9 cellular contexts compared by ENCODE assay signal in the genomic region with DNA sequence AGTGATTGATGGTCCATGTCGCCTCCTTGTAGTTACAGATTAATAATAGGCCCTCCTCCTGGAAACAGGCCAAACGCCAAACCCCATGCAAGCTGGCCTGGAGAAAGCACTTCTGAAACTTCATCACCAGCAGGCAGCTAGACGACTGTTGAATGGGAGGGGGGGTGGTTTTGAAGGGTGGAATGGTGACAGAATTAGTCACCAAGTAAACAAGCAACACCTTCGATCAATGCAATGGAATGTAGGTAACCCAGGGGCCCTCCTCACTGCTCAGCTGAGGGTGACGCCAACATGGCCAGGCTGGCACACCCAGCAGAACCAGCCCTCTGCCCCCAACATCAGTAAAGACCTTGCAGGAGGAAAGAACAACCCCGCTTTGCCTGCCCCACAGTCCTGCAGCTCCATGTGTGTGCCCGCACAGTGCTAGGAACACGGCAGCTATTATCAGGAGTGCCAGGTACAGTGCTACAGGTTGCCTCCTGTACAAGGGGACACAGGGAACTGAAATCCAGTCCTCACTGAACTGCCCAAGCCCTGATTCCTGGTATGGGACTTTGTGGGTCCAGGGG. TPM values are rescaled to one million over a fixed set of nuclear protein-coding genes. Genes with fewer than 3 reads are reported as not detected.
DNase-seq lines count a peak whose midpoint lies in the region; ATAC-seq, FAIRE-seq and TF ChIP-seq lines count a peak whose summit lies in the region.
"Had no signal": no experiment of that assay in that cellular context is flagged by ENCODE, and none has a peak within 500 bp of the region (broad histone marks: within the 10 kb centered on the region; RNA-seq: fewer than 3 reads in every experiment).

No MANE protein-coding gene starts in this region.

- peaks cover 31% of the 10 kb centered on the region for H3K4me1 ChIP-seq in GM12878 (ENCODE audit: control insufficient read depth, insufficient read depth, low read length)
- H3K4me1 ChIP-seq in pancreas = peaks cover 0 to 20% (median 6%) of the 10 kb centered on the region in 3 donors

- H3K4me2 ChIP-seq in GM12878 (ENCODE audit: control insufficient read depth, insufficient read depth) = peak overlapping the region; percentile 26; the same call in 1 of the 2 replicates

- no peaks in the 10 kb centered on the region for H3K79me2 ChIP-seq in GM12878 (ENCODE audit: control insufficient read depth, insufficient read depth, low read length)

- H2AFZ ChIP-seq in GM12878 (ENCODE audit: control insufficient read depth, low read depth, low read length) = no peak overlapping the region

- H3K27ac ChIP-seq in GM12878 (ENCODE audit: control insufficient read depth, insufficient read depth) (no peak overlapping the region), pancreas (peak overlapping the region; percentile 59 to 76 (median 72))

- POLR2A ChIA-PET in GM12878 (lab: Charles Lee) = interaction anchor here (0.6 kb wide), 1 partner anchor 50 kb away, joined by 4 read pairs; no protein-coding TSS in a partner anchor

- no peaks in the 10 kb centered on the region for H3K27me3 ChIP-seq in GM12878 (replicated peaks in 1 of 2; ENCODE audit: control insufficient read depth in 2 of 2, insufficient read depth in 2 of 2, low read length in 1 of 2)
- no peaks in the 10 kb centered on the region for H3K27me3 ChIP-seq in pancreas

- SMC1A ChIA-PET in GM12878 (lab: Charles Lee; ENCODE audit: uncharacterized antibody, unreplicated experiment) = interaction anchor here (0.6 to 1.7 kb wide), 5 partner anchors 11 to 117 kb away, joined by 3 to 5 read pairs (median 3); no protein-coding TSS in a partner anchor

- TF ChIP-seq RAD21 in GM12878 (IDR thresholded peaks at IDR 0.05; ENCODE audit: insufficient read depth, low read depth, low read length) = no peak

- H3K9me3 ChIP-seq in GM12878 (replicated peaks; ENCODE audit: control insufficient read depth, insufficient read depth, low read length) (no peaks in the 10 kb centered on the region), pancreas (no peaks in the 10 kb centered on the region)

- DNase-seq in NCI-H510A treated with DMSO at 0.1 percent for 48 hours (lab: John Stamatoyannopoulos, UW) = peak; percentile 29
- DNase-seq in NCI-H510A (lab: John Stamatoyannopoulos, UW) = no peak
- peak; percentile 75 for DNase-seq in GM12878 (ENCODE audit: low read depth, low spot score)
- DNase-seq in pancreas = peak; percentile 84 to 98 (median 93)
- no peak for DNase-seq in dedifferentiated amniotic fluid mesenchymal stem cell (ENCODE audit: extremely low spot score)

- 50% methylated on average over 8 of the region's 8 CpGs for WGBS in GM12878 (ENCODE audit: insufficient coverage, insufficient replicate concordance, low lambda C conversion rate, missing lambda C conversion rate)
- WGBS in pancreas, 2 donors = 14% methylated on average over 8 of the region's 8 CpGs

- intact Hi-C loops in GM12878 (cut with micrococcal nuclease; ENCODE audit: unreplicated experiment) = loop anchor here (10.0 kb wide), 1 partner anchor 413 kb away; no protein-coding TSS in a partner anchor
- intact Hi-C loops in pancreas (cut with DNase I) = no loop called here

- in situ Hi-C loops in GM12878 (cut with MboI) = loop anchor here (10.0 kb wide), 1 partner anchor 653 kb away; no protein-coding TSS in a partner anchor

- no peak overlapping the region for H3K4me3 ChIP-seq in GM12878
- H3K4me3 ChIP-seq in pancreas = no peak overlapping the region

- no peak for FAIRE-seq in GM12878 (lab: Jason Lieb, UNC)
- FAIRE-seq in pancreas (lab: Jason Lieb, UNC) = no peak

- CTCF ChIA-PET in GM12878 (lab: Yijun Ruan, JAX) = interaction anchor here (0.6 to 0.7 kb wide), 2 partner anchors 29 to 106 kb away, joined by 3 read pairs; no protein-coding TSS in a partner anchor

- TF ChIP-seq CTCF in GM12878 (IDR thresholded peaks at IDR 0.05 in 2 of 3, conservative IDR thresholded peaks at IDR 0.05 in 1 of 3; ENCODE audit: control insufficient read depth in 2 of 3, extremely low read depth in 1 of 3, insufficient read depth in 1 of 3, low read depth in 3 of 3, low read length in 3 of 3) = no peak
- TF ChIP-seq CTCF in pancreas (IDR thresholded peaks at IDR 0.05) = no peak

- TF ChIP-seq EP300 in GM12878 (IDR thresholded peaks at IDR 0.05; ENCODE audit: borderline replicate concordance in 1 of 2, control insufficient read depth in 1 of 2, low read depth in 2 of 2, low read length in 2 of 2) = peak in 1 of 2 experiments; percentile 30; a peak in 1 of 4 replicates

- RAD21 ChIA-PET in GM12878 (lab: Charles Lee; ENCODE audit: unreplicated experiment) = no interaction called here

- H3K36me3 ChIP-seq in GM12878 (ENCODE audit: control insufficient read depth in 2 of 2, insufficient read depth in 2 of 2, low read length in 1 of 2) (no peaks in the 10 kb centered on the region), pancreas (no peaks in the 10 kb centered on the region)

- no TSS peak for BruUV-seq in GM12878 (replicated peaks; lab: Mats Ljungman, UMichigan)

- TF ChIP-seq POLR2A in GM12878 (IDR thresholded peaks at IDR 0.05; ENCODE audit: low read depth, low read length) = no peak

- no peaks in the 10 kb centered on the region for H4K20me1 ChIP-seq in GM12878 (ENCODE audit: control insufficient read depth, insufficient read depth)

- ATAC-seq in HG03460 (IDR thresholded peaks at IDR 0.05; ENCODE audit: unreplicated experiment) (peak; percentile 56), GM12878 (peak; percentile 62), pancreas (peak; percentile 94 to 96 (median 96)), GM19455 (IDR thresholded peaks at IDR 0.05; ENCODE audit: unreplicated experiment) (no peak), HG03565 (IDR thresholded peaks at IDR 0.05; ENCODE audit: unreplicated experiment) (no peak)

- H3K9ac ChIP-seq in GM12878 (ENCODE audit: control insufficient read depth, insufficient read depth, low read length) = no peak overlapping the region

TF ChIP-seq in GM12878, 131 proteins besides CTCF, POLR2A, EP300 and RAD21 (continues in another document):
- TF ChIP-seq SUZ12 (IDR thresholded peaks at IDR 0.05; ENCODE audit: unreplicated experiment) (no peak), ETV6 (conservative IDR thresholded peaks at IDR 0.05 in 1 of 2, IDR thresholded peaks at IDR 0.05 in 1 of 2; ENCODE audit: borderline replicate concordance in 1 of 2, low read depth in 1 of 2) (peak in 1 of 2 experiments; percentile 99; a peak in 2 of 4 replicates), TCF12 (IDR thresholded peaks at IDR 0.05; ENCODE audit: low read depth, low read length) (0 out of 2 replicates have a peak, but pooled peaks have one; percentile 35), ZNF207 (IDR thresholded peaks at IDR 0.05; ENCODE audit: borderline replicate concordance) (no peak), SREBF1 (IDR thresholded peaks at IDR 0.05; ENCODE audit: low read length) (no peak), TAF1 (IDR thresholded peaks at IDR 0.05; ENCODE audit: borderline replicate concordance, low read depth, low read length) (no peak), DPF2 (IDR thresholded peaks at IDR 0.05) (0 out of 2 replicates have a peak, but pooled peaks have one; percentile 55), IKZF1 (conservative IDR thresholded peaks at IDR 0.05) (peak; percentile 53), KLF5 (IDR thresholded peaks at IDR 0.05; ENCODE audit: partially characterized antibody) (no peak), RBBP5 (conservative IDR thresholded peaks at IDR 0.05) (no peak), HDGF (IDR thresholded peaks at IDR 0.05) (no peak)
- TF ChIP-seq, protein P1, sequence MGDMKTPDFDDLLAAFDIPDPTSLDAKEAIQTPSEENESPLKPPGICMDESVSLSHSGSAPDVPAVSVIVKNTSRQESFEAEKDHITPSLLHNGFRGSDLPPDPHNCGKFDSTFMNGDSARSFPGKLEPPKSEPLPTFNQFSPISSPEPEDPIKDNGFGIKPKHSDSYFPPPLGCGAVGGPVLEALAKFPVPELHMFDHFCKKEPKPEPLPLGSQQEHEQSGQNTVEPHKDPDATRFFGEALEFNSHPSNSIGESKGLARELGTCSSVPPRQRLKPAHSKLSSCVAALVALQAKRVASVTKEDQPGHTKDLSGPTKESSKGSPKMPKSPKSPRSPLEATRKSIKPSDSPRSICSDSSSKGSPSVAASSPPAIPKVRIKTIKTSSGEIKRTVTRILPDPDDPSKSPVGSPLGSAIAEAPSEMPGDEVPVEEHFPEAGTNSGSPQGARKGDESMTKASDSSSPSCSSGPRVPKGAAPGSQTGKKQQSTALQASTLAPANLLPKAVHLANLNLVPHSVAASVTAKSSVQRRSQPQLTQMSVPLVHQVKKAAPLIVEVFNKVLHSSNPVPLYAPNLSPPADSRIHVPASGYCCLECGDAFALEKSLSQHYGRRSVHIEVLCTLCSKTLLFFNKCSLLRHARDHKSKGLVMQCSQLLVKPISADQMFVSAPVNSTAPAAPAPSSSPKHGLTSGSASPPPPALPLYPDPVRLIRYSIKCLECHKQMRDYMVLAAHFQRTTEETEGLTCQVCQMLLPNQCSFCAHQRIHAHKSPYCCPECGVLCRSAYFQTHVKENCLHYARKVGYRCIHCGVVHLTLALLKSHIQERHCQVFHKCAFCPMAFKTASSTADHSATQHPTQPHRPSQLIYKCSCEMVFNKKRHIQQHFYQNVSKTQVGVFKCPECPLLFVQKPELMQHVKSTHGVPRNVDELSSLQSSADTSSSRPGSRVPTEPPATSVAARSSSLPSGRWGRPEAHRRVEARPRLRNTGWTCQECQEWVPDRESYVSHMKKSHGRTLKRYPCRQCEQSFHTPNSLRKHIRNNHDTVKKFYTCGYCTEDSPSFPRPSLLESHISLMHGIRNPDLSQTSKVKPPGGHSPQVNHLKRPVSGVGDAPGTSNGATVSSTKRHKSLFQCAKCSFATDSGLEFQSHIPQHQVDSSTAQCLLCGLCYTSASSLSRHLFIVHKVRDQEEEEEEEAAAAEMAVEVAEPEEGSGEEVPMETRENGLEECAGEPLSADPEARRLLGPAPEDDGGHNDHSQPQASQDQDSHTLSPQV (IDR thresholded peaks at IDR 0.05) = no peak

RNA-seq across cellular contexts. Expression of a gene that starts 2.7 kb away (rescaled TPM):
- 1.1 and 1.2 TPM in 2 replicates for total RNA-seq in GM12878 (2013; cell fraction: nucleolus; rRNA removed)
- total RNA-seq in GM12878 (2014; rRNA removed) = 0.45 and 0.54 TPM in 2 replicates
- total RNA-seq in GM12878 (2014; rRNA removed; fragmentation: Illumina TruSeq; extraction: Trizol) = 0.72 and 0.78 TPM in 2 replicates
- 0.56 TPM in 2 replicates for total RNA-seq in GM12878 (2021)
- 2.0 TPM for polyA plus RNA-seq in GM12878 (2011; ENCODE audit: low read depth)
- polyA plus RNA-seq in GM12878 (2011; rRNA removed) = 0.24 and 0.34 TPM in 2 replicates
- 0.23 and 0.25 TPM in 2 replicates for polyA plus RNA-seq in GM12878 (2011; cell fraction: cytosol; rRNA removed)
- polyA plus RNA-seq in GM12878 (2011; cell fraction: nucleus; rRNA removed) = 0.51 and 0.66 TPM in 2 replicates
- polyA plus RNA-seq in GM12878 (2012) = 3.0 and 5.4 TPM in 2 replicates
- polyA plus RNA-seq in GM12878 (2014; fragmentation: Illumina TruSeq; extraction: Trizol) = 0.87 and 1.00 TPM in 2 replicates
- under 1 TPM; 0.21 to 0.51 TPM for polyA plus RNA-seq in GM12878 (2014; fragmentation: Nextera tagmentation; extraction: Ambion mirVana)
- polyA plus RNA-seq in GM12878 (2014; rRNA removed) = 0.67 and 0.74 TPM in 2 replicates
- polyA plus RNA-seq in GM12878 (2016; fragmentation: Nextera tagmentation; extraction: Ambion mirVana) = 1 to 10 TPM in 1 of 2 experiments, under 1 TPM in 1; 0.54 to 1.4 TPM
- polyA minus RNA-seq in GM12878 (2011; rRNA and poly(A)+ RNA removed) = 0.67 and 0.80 TPM in 2 replicates
- not detected in 2 replicates for polyA minus RNA-seq in GM12878 (2011; cell fraction: cytosol; rRNA and poly(A)+ RNA removed)
- polyA minus RNA-seq in GM12878 (2011; cell fraction: nucleus; rRNA and poly(A)+ RNA removed) = 0.96 and 0.97 TPM in 2 replicates
- under 1 TPM; 0.20 to 0.85 (median 0.68) TPM for total RNA-seq in pancreas
- under 1 TPM; 0.34 to 0.70 TPM for polyA plus RNA-seq in pancreas
- total RNA-seq: subcutaneous adipose tissue had no signal

Comparison
In these comparisons a context has a peak if more than half of its experiments do, and no peak if none do; other contexts are left out.
1. DNase-seq: peak in NCI-H510A treated with DMSO at 0.1 percent for 48 hours (single experiment), GM12878 (single experiment) and pancreas (6 of 6); none in NCI-H510A (single experiment) and dedifferentiated amniotic fluid mesenchymal stem cell (single experiment).
2. ATAC-seq: peak in HG03460 (single experiment), GM12878 (single experiment) and pancreas (4 of 4); none in GM19455 (single experiment) and HG03565 (single experiment).